ENCODE assay signal across 12 cellular contexts in the genomic region with DNA sequence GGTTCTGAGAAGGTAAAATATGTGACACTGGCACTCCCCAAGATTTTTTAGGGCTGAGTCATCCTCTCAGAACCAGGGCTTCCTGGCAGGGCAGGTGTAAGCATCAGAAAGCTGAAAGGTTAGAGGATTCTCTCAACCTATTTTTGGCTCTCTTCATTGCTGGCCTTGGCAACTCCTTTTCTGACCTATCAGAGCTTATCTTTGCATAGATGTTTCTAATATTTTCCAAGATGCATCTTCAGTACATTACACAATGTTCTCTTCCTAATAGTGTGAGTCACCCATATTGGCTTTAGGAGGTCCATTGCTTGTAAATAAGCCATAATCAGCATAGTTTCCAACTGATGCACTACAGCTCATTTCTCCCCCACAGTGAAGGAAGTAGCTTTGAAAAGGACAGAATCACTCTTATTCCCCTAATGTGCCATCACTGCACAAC.
DNase-seq lines count a peak whose midpoint lies in the region; ATAC-seq and TF ChIP-seq lines count a peak whose summit lies in the region.
"Had no signal": no experiment of that assay in that cellular context is flagged by ENCODE, and none has a peak within 500 bp of the region (broad histone marks: within the 10 kb centered on the region; RNA-seq: fewer than 3 reads in every experiment).

No MANE protein-coding gene starts in this region.

- ATAC-seq in HG02642 (IDR thresholded peaks at IDR 0.05; ENCODE audit: poor library complexity, unreplicated experiment) (no peak), HG02798 (IDR thresholded peaks at IDR 0.05; ENCODE audit: poor library complexity, unreplicated experiment) (no peak)
- ATAC-seq: stimulated activated effector memory CD8-positive, alpha-beta T cell treated with anti-CD3 and anti-CD28 coated beads, Interleukin-12 subunit alpha, Interleukin-12 subunit beta, amount 100 ng/mL, for 72 hours had no signal

- POLR2A ChIA-PET in SK-N-SH (lab: Yijun Ruan, JAX): no interaction called here

- H3K79me2 ChIP-seq in SK-N-SH (ENCODE audit: insufficient read depth): no peaks in the 10 kb centered on the region

- no peak overlapping the region for H2AFZ ChIP-seq in SK-N-SH (ENCODE audit: low read depth)

- H3K4me3 ChIP-seq in H7 (ENCODE audit: insufficient read depth, low read depth, low read length) (no peak overlapping the region), SK-N-SH (ENCODE audit: low read depth in 2 of 2, low read length in 1 of 2) (no peak overlapping the region)
- H3K4me3 ChIP-seq: Peyer's patch, right lobe of liver had no signal

- H3K9me2 ChIP-seq in SK-N-SH: no peaks in the 10 kb centered on the region

- H3K4me2 ChIP-seq in SK-N-SH: no peak overlapping the region

- H4K20me1 ChIP-seq in SK-N-SH (ENCODE audit: insufficient read depth): no peaks in the 10 kb centered on the region

- peak; percentile 1 for DNase-seq in H7
- DNase-seq in SK-N-SH: no peak
- peak; percentile 93 for DNase-seq in fibroblast of the conjunctiva (ENCODE audit: low read depth)
- peak; percentile 40 for DNase-seq in smooth muscle cell of the brain vasculature (ENCODE audit: low read depth, low spot score)
- DNase-seq in NCI-H1930 (lab: John Stamatoyannopoulos, UW): no peak
- DNase-seq in NOMO-1 (lab: John Stamatoyannopoulos, UW; ENCODE audit: unreplicated experiment in 2 of 2): no peak
- DNase-seq: activated CD4-positive, alpha-beta memory T cell treated with anti-CD3 and anti-CD28 coated beads for 36 hours; Peyer's patch; right lobe of liver had no signal

- no peak for TF ChIP-seq RAD21 in SK-N-SH (IDR thresholded peaks at IDR 0.05; ENCODE audit: low read length)

- TF ChIP-seq EP300 in SK-N-SH (IDR thresholded peaks at IDR 0.05; ENCODE audit: borderline replicate concordance in 1 of 2, low read depth in 1 of 2, low read length in 1 of 2): peak in 1 of 2 experiments; percentile 64; a peak in 3 of 4 replicates

- H3K27me3 ChIP-seq in H7 (ENCODE audit: control insufficient read depth, insufficient read depth, low read length) (no peaks in the 10 kb centered on the region), SK-N-SH (ENCODE audit: insufficient read depth) (no peaks in the 10 kb centered on the region)
- H3K27me3 ChIP-seq: Peyer's patch, right lobe of liver had no signal

- TF ChIP-seq CTCF in SK-N-SH (IDR thresholded peaks at IDR 0.05): no peak

- H3K36me3 ChIP-seq in H7 (replicated peaks; ENCODE audit: control insufficient read depth, insufficient read depth, low read length): no peaks in the 10 kb centered on the region
- H3K36me3 ChIP-seq in SK-N-SH (replicated peaks in 1 of 2; ENCODE audit: control insufficient read depth in 1 of 2, insufficient read depth in 2 of 2, low read length in 1 of 2): no peaks in the 10 kb centered on the region
- H3K36me3 ChIP-seq: Peyer's patch, right lobe of liver had no signal

- H3K9ac ChIP-seq in SK-N-SH: no peak overlapping the region

- no peak overlapping the region for H3K27ac ChIP-seq in SK-N-SH (ENCODE audit: low read depth in 2 of 2, low read length in 1 of 2)
- H3K27ac ChIP-seq: Peyer's patch, right lobe of liver had no signal

- no peaks in the 10 kb centered on the region for H3F3A ChIP-seq in SK-N-SH (replicated peaks; ENCODE audit: insufficient read depth)

- H3K9me3 ChIP-seq in SK-N-SH: no peaks in the 10 kb centered on the region
- H3K9me3 ChIP-seq: Peyer's patch, right lobe of liver had no signal

- CTCF ChIA-PET in SK-N-SH (lab: Yijun Ruan, JAX): no interaction called here

- H3K4me1 ChIP-seq in SK-N-SH (ENCODE audit: control insufficient read depth in 1 of 2, insufficient read depth in 2 of 2, low read depth in 1 of 2, low read length in 1 of 2): 0 out of 4 replicates have a peak, but pooled peaks cover 0 to 4% of the 10 kb centered on the region in 2 experiments
- H3K4me1 ChIP-seq: Peyer's patch, right lobe of liver had no signal

TF ChIP-seq in SK-N-SH, 30 proteins besides CTCF, POLR2A, EP300 and RAD21:
- TF ChIP-seq, protein P1, sequence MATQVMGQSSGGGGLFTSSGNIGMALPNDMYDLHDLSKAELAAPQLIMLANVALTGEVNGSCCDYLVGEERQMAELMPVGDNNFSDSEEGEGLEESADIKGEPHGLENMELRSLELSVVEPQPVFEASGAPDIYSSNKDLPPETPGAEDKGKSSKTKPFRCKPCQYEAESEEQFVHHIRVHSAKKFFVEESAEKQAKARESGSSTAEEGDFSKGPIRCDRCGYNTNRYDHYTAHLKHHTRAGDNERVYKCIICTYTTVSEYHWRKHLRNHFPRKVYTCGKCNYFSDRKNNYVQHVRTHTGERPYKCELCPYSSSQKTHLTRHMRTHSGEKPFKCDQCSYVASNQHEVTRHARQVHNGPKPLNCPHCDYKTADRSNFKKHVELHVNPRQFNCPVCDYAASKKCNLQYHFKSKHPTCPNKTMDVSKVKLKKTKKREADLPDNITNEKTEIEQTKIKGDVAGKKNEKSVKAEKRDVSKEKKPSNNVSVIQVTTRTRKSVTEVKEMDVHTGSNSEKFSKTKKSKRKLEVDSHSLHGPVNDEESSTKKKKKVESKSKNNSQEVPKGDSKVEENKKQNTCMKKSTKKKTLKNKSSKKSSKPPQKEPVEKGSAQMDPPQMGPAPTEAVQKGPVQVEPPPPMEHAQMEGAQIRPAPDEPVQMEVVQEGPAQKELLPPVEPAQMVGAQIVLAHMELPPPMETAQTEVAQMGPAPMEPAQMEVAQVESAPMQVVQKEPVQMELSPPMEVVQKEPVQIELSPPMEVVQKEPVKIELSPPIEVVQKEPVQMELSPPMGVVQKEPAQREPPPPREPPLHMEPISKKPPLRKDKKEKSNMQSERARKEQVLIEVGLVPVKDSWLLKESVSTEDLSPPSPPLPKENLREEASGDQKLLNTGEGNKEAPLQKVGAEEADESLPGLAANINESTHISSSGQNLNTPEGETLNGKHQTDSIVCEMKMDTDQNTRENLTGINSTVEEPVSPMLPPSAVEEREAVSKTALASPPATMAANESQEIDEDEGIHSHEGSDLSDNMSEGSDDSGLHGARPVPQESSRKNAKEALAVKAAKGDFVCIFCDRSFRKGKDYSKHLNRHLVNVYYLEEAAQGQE (IDR thresholded peaks at IDR 0.05; ENCODE audit: low read depth, low read length): no peak
- peak; percentile 35; the same call in 1 of the 2 replicates for TF ChIP-seq NFIC (IDR thresholded peaks at IDR 0.05; ENCODE audit: borderline replicate concordance)
- TF ChIP-seq POLR2AphosphoS5 (IDR thresholded peaks at IDR 0.05; ENCODE audit: low read depth, low read length): no peak
- TF ChIP-seq MEF2A (IDR thresholded peaks at IDR 0.05; ENCODE audit: borderline replicate concordance, low read depth): peak; percentile 74
- TF ChIP-seq TCF12 (IDR thresholded peaks at IDR 0.05): peak; percentile 57
- peak; percentile 14; the same call in 1 of the 2 replicates for TF ChIP-seq PBX3 (IDR thresholded peaks at IDR 0.05)
- peak; percentile 32; the same call in 1 of the 2 replicates for TF ChIP-seq RXRA (IDR thresholded peaks at IDR 0.05; ENCODE audit: borderline replicate concordance, low read depth)
- TF ChIP-seq FOSL2 (IDR thresholded peaks at IDR 0.05; ENCODE audit: borderline replicate concordance, low read depth): peak; percentile 62; the same call in 1 of the 2 replicates
- peak; percentile 50 for TF ChIP-seq JUND (IDR thresholded peaks at IDR 0.05)

Comparison
In these comparisons a context has a peak if more than half of its experiments do, and no peak if none do; other contexts are left out.
1. DNase-seq: peak in H7 (single experiment), fibroblast of the conjunctiva (single experiment) and smooth muscle cell of the brain vasculature (single experiment); none in SK-N-SH (single experiment), NCI-H1930 (0 of 2) and NOMO-1 (0 of 2).